Comparison of ENCODE assay signal across 1 cellular context in the genomic region with DNA sequence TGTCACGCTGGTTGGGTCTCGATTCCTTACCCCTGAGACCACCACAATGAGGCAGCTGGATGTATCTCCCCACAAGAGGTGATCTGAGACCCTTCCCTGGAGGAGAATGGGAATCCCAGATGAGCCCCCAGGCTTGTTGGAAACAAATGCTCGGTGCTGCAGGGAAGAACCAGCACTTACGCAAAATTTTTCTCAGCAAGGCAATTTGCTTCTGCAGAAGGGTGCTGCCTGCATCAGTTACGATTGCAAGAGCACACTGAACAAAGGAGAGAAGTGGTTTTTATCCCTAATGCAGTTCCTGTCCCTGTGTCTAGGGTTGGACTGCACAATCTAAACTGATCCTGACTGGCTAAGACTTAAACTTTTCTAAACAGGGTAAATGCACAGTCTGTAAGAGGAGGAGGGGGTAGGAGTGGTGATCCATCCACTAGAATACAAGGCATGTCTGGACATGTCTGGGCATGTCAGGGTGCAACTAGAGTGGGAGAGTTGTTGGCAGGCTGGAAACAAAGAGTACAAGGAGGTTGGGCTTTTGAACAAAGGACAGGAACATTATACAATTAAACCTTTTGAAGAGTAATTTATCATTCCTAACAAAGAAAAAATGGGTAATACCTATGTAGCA.
TF ChIP-seq lines count a peak whose summit lies in the region.

No MANE protein-coding gene starts in this region.

TF ChIP-seq in IMR-90, 13 proteins besides CTCF, POLR2A, EP300 and RAD21:
- TF ChIP-seq, protein P1, sequence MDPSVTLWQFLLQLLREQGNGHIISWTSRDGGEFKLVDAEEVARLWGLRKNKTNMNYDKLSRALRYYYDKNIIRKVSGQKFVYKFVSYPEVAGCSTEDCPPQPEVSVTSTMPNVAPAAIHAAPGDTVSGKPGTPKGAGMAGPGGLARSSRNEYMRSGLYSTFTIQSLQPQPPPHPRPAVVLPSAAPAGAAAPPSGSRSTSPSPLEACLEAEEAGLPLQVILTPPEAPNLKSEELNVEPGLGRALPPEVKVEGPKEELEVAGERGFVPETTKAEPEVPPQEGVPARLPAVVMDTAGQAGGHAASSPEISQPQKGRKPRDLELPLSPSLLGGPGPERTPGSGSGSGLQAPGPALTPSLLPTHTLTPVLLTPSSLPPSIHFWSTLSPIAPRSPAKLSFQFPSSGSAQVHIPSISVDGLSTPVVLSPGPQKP (IDR thresholded peaks at IDR 0.05; ENCODE audit: borderline replicate concordance, low read depth, low read length) = no peak
- TF ChIP-seq CEBPB (IDR thresholded peaks at IDR 0.05; ENCODE audit: low read depth, low read length) (no peak), FOS (IDR thresholded peaks at IDR 0.05; ENCODE audit: low read depth, low read length) (no peak), SMC3 (IDR thresholded peaks at IDR 0.05; ENCODE audit: low read depth, low read length) (no peak), BHLHE40 (IDR thresholded peaks at IDR 0.05; ENCODE audit: low read depth, low read length) (no peak)
TF ChIP-seq in IMR-90: peak in this region for 0.
